Comparison of ENCODE assay signal across 8 cellular contexts in genomic region chr3:151084893-151085226, GRCh38. TPM values are rescaled to one million over a fixed set of nuclear protein-coding genes. Genes with fewer than 3 reads are reported as not detected.
A peak's percentile ranks its signal among the peaks of the same experiment; 100 is the strongest.
DNase-seq lines count a peak whose midpoint lies in the region; ATAC-seq, FAIRE-seq and TF ChIP-seq lines count a peak whose summit lies in the region.

No MANE protein-coding gene starts in this region.

- POLR2A ChIA-PET in WTC11 (lab: Charles Lee): no interaction called here

- H3K27me3 Mint-ChIP-seq in H9 (ENCODE audit: low read depth) (peaks cover 26% of the 10 kb centered on the region), WTC11 (ENCODE audit: low read depth) (peaks cover 20% of the 10 kb centered on the region)

- no peaks in the 10 kb centered on the region for H4K20me1 ChIP-seq in H9 (ENCODE audit: control insufficient read depth, insufficient read depth, insufficient read length)

- no peak overlapping the region for H4K5ac ChIP-seq in H9 (ENCODE audit: insufficient read length, low read depth, low read length)

- no peak overlapping the region for H4K8ac ChIP-seq in H9 (replicated peaks; ENCODE audit: insufficient read length, low read depth, low read length)

- no peak overlapping the region for H2BK120ac ChIP-seq in H9 (ENCODE audit: low read depth, low read length, poor library complexity, severe bottlenecking)

- H3K4me3 ChIP-seq in right cardiac atrium (ENCODE audit: low read length) (peak overlapping the region; percentile 93), skeletal muscle tissue (ENCODE audit: low read length in 3 of 3) (peak overlapping the region in 2 of 3 donors; percentile 62 to 67), kidney (ENCODE audit: low read length in 2 of 2) (peak overlapping the region in 1 of 2 donors; percentile 62)

- intact Hi-C loops in right cardiac atrium (cut with DNase I): no loop called here
- intact Hi-C loops in kidney (cut with DNase I): no loop called here

- peaks cover 7% of the 10 kb centered on the region; the same call in 1 of the 2 replicates for H3K79me2 ChIP-seq in H9 (ENCODE audit: insufficient read depth, low read length)

- H3K23me2 ChIP-seq in H9 (ENCODE audit: insufficient read length, low read depth, low read length, poor library complexity, severe bottlenecking): peaks cover 15% of the 10 kb centered on the region

- no peak overlapping the region for H2BK15ac ChIP-seq in H9 (ENCODE audit: low read depth, low read length)

- H2BK5ac ChIP-seq in H9 (ENCODE audit: insufficient read length, low read length): no peak overlapping the region

- H4K91ac ChIP-seq in H9 (ENCODE audit: insufficient read length, low read depth, low read length): no peak overlapping the region

- no peak overlapping the region for H3K27ac ChIP-seq in H9 (ENCODE audit: insufficient read length, low read depth, low read length)
- no peak overlapping the region for H3K27ac ChIP-seq in right cardiac atrium (ENCODE audit: low read length)
- no peak overlapping the region for H3K27ac ChIP-seq in skeletal muscle tissue (ENCODE audit: low read depth, low read length)
- no peak overlapping the region for H3K27ac ChIP-seq in kidney (ENCODE audit: low read depth in 2 of 2, low read length in 2 of 2)

- no peaks in the 10 kb centered on the region for H3K9me3 ChIP-seq in H9 (ENCODE audit: control insufficient read depth, low read depth, low read length)
- no peaks in the 10 kb centered on the region for H3K9me3 ChIP-seq in right cardiac atrium (ENCODE audit: control insufficient read depth, low read length)
- H3K9me3 ChIP-seq in skeletal muscle tissue (ENCODE audit: control insufficient read depth in 3 of 3, low read length in 3 of 3): no peaks in the 10 kb centered on the region
- H3K9me3 ChIP-seq in kidney (ENCODE audit: control insufficient read depth in 1 of 2, low read length in 2 of 2): no peaks in the 10 kb centered on the region

- DNase-seq in H9 (no peak), WTC11 (ENCODE audit: low spot score) (no peak), right cardiac atrium (no peak), kidney (no peak), ureter (ENCODE audit: low spot score) (no peak)

- H3K4me1 ChIP-seq in H9 (ENCODE audit: insufficient read depth, low read length) (0 out of 2 replicates have a peak, but pooled peaks cover 5% of the 10 kb centered on the region), right cardiac atrium (ENCODE audit: control insufficient read depth, insufficient read depth, low read length) (no peaks in the 10 kb centered on the region), skeletal muscle tissue (ENCODE audit: control insufficient read depth in 3 of 3, insufficient read depth in 3 of 3, low read length in 3 of 3) (peaks cover 3 to 9% (median 8%) of the 10 kb centered on the region in 3 donors), kidney (ENCODE audit: control insufficient read depth in 1 of 2, insufficient read depth in 1 of 2, low read depth in 1 of 2, low read length in 2 of 2) (no peaks in the 10 kb centered on the region)

- H2BK12ac ChIP-seq in H9 (ENCODE audit: insufficient read length, low read depth, low read length): no peak overlapping the region

- H3K36me3 ChIP-seq in skeletal muscle tissue (ENCODE audit: control insufficient read depth in 3 of 3, insufficient read depth in 3 of 3, low read length in 3 of 3) (no peaks in the 10 kb centered on the region), kidney (ENCODE audit: control insufficient read depth in 1 of 2, insufficient read depth in 2 of 2, low read length in 2 of 2) (no peaks in the 10 kb centered on the region)

- H3K27me3 ChIP-seq in H9 (ENCODE audit: insufficient read depth, low read length) (no peaks in the 10 kb centered on the region), right cardiac atrium (ENCODE audit: control insufficient read depth, insufficient read depth) (no peaks in the 10 kb centered on the region), skeletal muscle tissue (ENCODE audit: control insufficient read depth in 3 of 3, insufficient read depth in 3 of 3, low read length in 3 of 3) (peaks cover 6 to 25% (median 20%) of the 10 kb centered on the region in 3 donors)

- H3K4ac ChIP-seq in H9 (ENCODE audit: low read depth, low read length): no peak overlapping the region

- TF ChIP-seq CTCF in H9 (conservative IDR thresholded peaks at IDR 0.05) (no peak), WTC11 (IDR thresholded peaks at IDR 0.05) (no peak), kidney (IDR thresholded peaks at IDR 0.05; ENCODE audit: borderline replicate concordance, extremely low read depth, insufficient read depth) (no peak)

- no peaks in the 10 kb centered on the region for H3K9me3 Mint-ChIP-seq in H9
- no peaks in the 10 kb centered on the region for H3K9me3 Mint-ChIP-seq in WTC11

- no peak overlapping the region for H2BK20ac ChIP-seq in H9 (ENCODE audit: low read depth, low read length, poor library complexity, severe bottlenecking)

- no peak for ATAC-seq in WTC11
- ATAC-seq in right cardiac atrium: no peak
- no peak for ATAC-seq in HG03460 (IDR thresholded peaks at IDR 0.05; ENCODE audit: unreplicated experiment)
- no peak for ATAC-seq in HG02588 (IDR thresholded peaks at IDR 0.05; ENCODE audit: unreplicated experiment)

- H3K56ac ChIP-seq in H9 (ENCODE audit: insufficient read length, low read depth, low read length): no peak overlapping the region

- H3K4me3 Mint-ChIP-seq in H9 (peak overlapping the region; percentile 69 to 85), WTC11 (peak overlapping the region; percentile 79)

- H3K27ac Mint-ChIP-seq in H9 (peak overlapping the region in 2 of 3 experiments; percentile 13 to 34; a peak in 1 of 7 replicates), WTC11 (no peak overlapping the region)

- CTCF ChIA-PET in WTC11 (lab: Charles Lee): interaction anchor here (0.7 to 3.3 kb wide), 7 partner anchors 18 to 305 kb away, joined by 3 to 19 read pairs (median 6); no protein-coding TSS in a partner anchor

- H3K9ac ChIP-seq in H9 (ENCODE audit: extremely low read depth, insufficient read length, low read length): peak overlapping the region; percentile 6
- H3K9ac ChIP-seq in skeletal muscle tissue (ENCODE audit: low read depth in 1 of 3, low read length in 3 of 3): peak overlapping the region in 1 of 3 donors; percentile 45
- H3K9ac ChIP-seq in kidney (ENCODE audit: low read length in 2 of 2): no peak overlapping the region

- peak overlapping the region; percentile 85 for H3K18ac ChIP-seq in H9 (ENCODE audit: insufficient read length, low read depth, low read length)

- H3K36me3 Mint-ChIP-seq in H9 (ENCODE audit: insufficient read depth in 1 of 3, low read depth in 3 of 3) (peaks cover 0 to 3% (median 2%) of the 10 kb centered on the region in 3 experiments; a peak in 2 of 7 replicates), WTC11 (no peaks in the 10 kb centered on the region)

- H3K14ac ChIP-seq in H9 (ENCODE audit: insufficient read depth, low read length): peak overlapping the region; percentile 58

- no CpG with 5 or more reads among the region's 14 CpGs for WGBS in H9 (ENCODE audit: extremely low coverage, insufficient read length, low lambda C conversion rate)
- WGBS in right cardiac atrium: 39% methylated on average over 14 of the region's 14 CpGs

- H3K4me2 ChIP-seq in H9 (ENCODE audit: insufficient read depth, insufficient read length, low read length): peak overlapping the region; percentile 86

- H2AK5ac ChIP-seq in H9 (ENCODE audit: insufficient read length, low read length): no peak overlapping the region

- no peak overlapping the region for H3K23ac ChIP-seq in H9 (ENCODE audit: insufficient read length, low read depth, low read length)

- H3T11ph ChIP-seq in H9 (ENCODE audit: low read length): no peak overlapping the region

- H3K4me1 Mint-ChIP-seq in H9 (peaks cover 39 to 48% of the 10 kb centered on the region in 2 experiments), WTC11 (peaks cover 41% of the 10 kb centered on the region)

- H2AFZ ChIP-seq in H9 (ENCODE audit: low read length): no peak overlapping the region

- H3K79me1 ChIP-seq in H9 (ENCODE audit: insufficient read depth, low read depth, low read length, poor library complexity, severe bottlenecking): no peaks in the 10 kb centered on the region

- FAIRE-seq in kidney (lab: Jason Lieb, UNC): no peak

TF ChIP-seq in WTC11, 78 proteins besides CTCF, POLR2A, EP300 and RAD21:
- no peak for TF ChIP-seq NFE2L1 (CRISPR knock-in tag; IDR thresholded peaks at IDR 0.05)
- peak; percentile 80; the same call in 1 of the 2 replicates for TF ChIP-seq GTF2I (CRISPR knock-in tag; conservative IDR thresholded peaks at IDR 0.05)
- TF ChIP-seq ERG (CRISPR knock-in tag; IDR thresholded peaks at IDR 0.05): no peak
- no peak for TF ChIP-seq CREM (CRISPR knock-in tag; IDR thresholded peaks at IDR 0.05)
- no peak for TF ChIP-seq ZNF671 (CRISPR knock-in tag; IDR thresholded peaks at IDR 0.05)
- TF ChIP-seq ZBTB21 (CRISPR knock-in tag; IDR thresholded peaks at IDR 0.05; ENCODE audit: borderline replicate concordance): no peak

RNA-seq across cellular contexts. Expression of gene MED12L, which starts 0.6 kb away (rescaled TPM):
- total RNA-seq in H9 (2021) (14.9 and 16.4 TPM in 2 replicates), WTC11 (2021) (22.3 to 27.4 TPM (median 25.2 TPM) in 3 replicates), right cardiac atrium (1 to 10 TPM in 1 of 4 donors, under 1 TPM in 3; 0.65 to 1.2 (median 0.77) TPM), skeletal muscle tissue (8.9 TPM), kidney (0.82 TPM), ureter (3.9 TPM)
- polyA plus RNA-seq in right cardiac atrium (0.25 TPM), kidney (ENCODE audit: insufficient read depth, low read depth, low replicate concordance) (0.13 TPM)
